Comparison of ENCODE assay signal across 19 cellular contexts in genomic region chr5:42880621-42881020, GRCh38.
"Had no signal": no experiment of that assay in that cellular context is flagged by ENCODE, and none has a peak within 500 bp of the region (broad histone marks: within the 10 kb centered on the region; RNA-seq: fewer than 3 reads in every experiment).

No MANE protein-coding gene starts in this region.

- H3K36me3 ChIP-seq: Peyer's patch, SJSA1 had no signal

- H3K9me3 ChIP-seq: Peyer's patch, SJSA1 had no signal

- DNase-seq: activated CD4-positive, alpha-beta T cell treated with anti-CD3 and anti-CD28 coated beads for 4 hours; activated CD8-positive, alpha-beta memory T cell treated with anti-CD3 and anti-CD28 coated beads, Interleukin-2, amount 50 U/mL, for 4 hours; activated CD8-positive, alpha-beta T cell treated with anti-CD3 and anti-CD28 coated beads for 36 hours; activated naive CD4-positive, alpha-beta T cell treated with anti-CD3 and anti-CD28 coated beads, Interleukin-2, amount 50 U/mL, for 16 hours; activated naive CD8-positive, alpha-beta T cell treated with anti-CD3 and anti-CD28 coated beads, Interleukin-2, amount 10 ng/mL, durations not matched to agents 7 days and 5 days; amniotic stem cell; NCI-H1092 treated with DMSO at 0.1 percent for 48 hours; NCI-H1436; NCI-H1694 treated with DMSO at 0.1 percent for 48 hours; NCI-H2029 treated with DMSO at 0.1 percent for 48 hours; NCI-H510A treated with DMSO at 0.1 percent for 48 hours; NCI-H69; NK-92 treated with Interleukin-12 subunit alpha and Interleukin-12 subunit beta, amount 100 ng/mL, for 24 hours; Peyer's patch; SHP77 had no signal

- H3K27me3 ChIP-seq: Peyer's patch, SJSA1 had no signal

- H3K27ac ChIP-seq: SJSA1 had no signal

- FAIRE-seq: astrocyte had no signal

- H3K4me3 ChIP-seq: Peyer's patch, SJSA1 had no signal

- ATAC-seq: activated CD4-positive, CD25-positive, alpha-beta regulatory T cell treated with anti-CD3 and anti-CD28 coated beads, Interleukin-2, amount 50 U/mL, for 24 hours; activated CD8-positive, alpha-beta T cell treated with anti-CD3 and anti-CD28 coated beads for 36 hours; SK-N-SH treated with all-trans-retinoic acid at 6 μM for 48 hours had no signal

- H3K4me1 ChIP-seq: SJSA1 had no signal
